Comparison of ENCODE assay signal across 20 cellular contexts in genomic region chr9:134320195-134320885, GRCh38. TPM values are rescaled to one million over a fixed set of nuclear protein-coding genes. Genes with fewer than 3 reads are reported as not detected.
A peak's percentile ranks its signal among the peaks of the same experiment; 100 is the strongest.
DNase-seq lines count a peak whose midpoint lies in the region; ATAC-seq and TF ChIP-seq lines count a peak whose summit lies in the region.
"Had no signal": no experiment of that assay in that cellular context is flagged by ENCODE, and none has a peak within 500 bp of the region (broad histone marks: within the 10 kb centered on the region; RNA-seq: fewer than 3 reads in every experiment).

No MANE protein-coding gene starts in this region.

- ATAC-seq in upper lobe of right lung (no peak), HG02884 (IDR thresholded peaks at IDR 0.05; ENCODE audit: unreplicated experiment) (no peak)
- ATAC-seq in stimulated activated memory B cell treated with anti-CD40 and anti-IgM and Interleukin-4, amounts not matched to agents 10 μg/mL and 1 μg/mL and 100 μg/mL, for 72 hours = no peak
- ATAC-seq: naive thymus-derived CD8-positive, alpha-beta T cell had no signal

- H3K4me3 Mint-ChIP-seq in activated naive CD4-positive, alpha-beta T cell treated with anti-CD3 and anti-CD28 coated beads, Interleukin-2, amount 10 ng/mL, durations not matched to agents 7 days and 5 days = no peak overlapping the region
- H3K4me3 Mint-ChIP-seq in glutamatergic neuron (ENCODE audit: unreplicated experiment) = peak overlapping the region; percentile 49
- H3K4me3 Mint-ChIP-seq in stimulated activated memory B cell treated with anti-CD40 and anti-IgM and Interleukin-4, amounts not matched to agents 10 μg/mL and 1 μg/mL and 100 μg/mL, for 72 hours = no peak overlapping the region
- H3K4me3 Mint-ChIP-seq: activated T-cell treated with anti-CD3 and anti-CD28 coated beads, Interleukin-2, amount 50 U/mL, for 24 hours had no signal

- H3K4me3 ChIP-seq in mesodermal cell (ENCODE audit: extremely low read depth, insufficient read depth, low read length, poor library complexity, severe bottlenecking) = no peak overlapping the region
- H3K4me3 ChIP-seq in upper lobe of right lung = no peak overlapping the region
- H3K4me3 ChIP-seq: coronary artery, uterus had no signal

- H3K36me3 Mint-ChIP-seq in activated naive CD4-positive, alpha-beta T cell treated with anti-CD3 and anti-CD28 coated beads, Interleukin-2, amount 10 ng/mL, durations not matched to agents 7 days and 5 days = no peaks in the 10 kb centered on the region
- H3K36me3 Mint-ChIP-seq in glutamatergic neuron (ENCODE audit: unreplicated experiment) = no peaks in the 10 kb centered on the region
- no peaks in the 10 kb centered on the region for H3K36me3 Mint-ChIP-seq in stimulated activated memory B cell treated with anti-CD40 and anti-IgM and Interleukin-4, amounts not matched to agents 10 μg/mL and 1 μg/mL and 100 μg/mL, for 72 hours
- H3K36me3 Mint-ChIP-seq: naive thymus-derived CD8-positive, alpha-beta T cell had no signal

- intact Hi-C loops in upper lobe of right lung (cut with DNase I) = no loop called here

- no peak for TF ChIP-seq CTCF in glutamatergic neuron (IDR thresholded peaks at IDR 0.05; ENCODE audit: partially characterized antibody, unreplicated experiment)
- no peak for TF ChIP-seq CTCF in upper lobe of right lung (IDR thresholded peaks at IDR 0.05)
- TF ChIP-seq CTCF in GM13976 (IDR thresholded peaks at IDR 0.05; ENCODE audit: borderline replicate concordance, control extremely low read depth, extremely low read depth, insufficient read depth, missing control alignments) = no peak

- H3K27ac Mint-ChIP-seq in activated naive CD4-positive, alpha-beta T cell treated with anti-CD3 and anti-CD28 coated beads, Interleukin-2, amount 10 ng/mL, durations not matched to agents 7 days and 5 days = peak overlapping the region; percentile 25
- H3K27ac Mint-ChIP-seq in glutamatergic neuron (ENCODE audit: unreplicated experiment) = peak overlapping the region; percentile 84
- H3K27ac Mint-ChIP-seq in stimulated activated memory B cell treated with anti-CD40 and anti-IgM and Interleukin-4, amounts not matched to agents 10 μg/mL and 1 μg/mL and 100 μg/mL, for 72 hours = no peak overlapping the region
- H3K27ac Mint-ChIP-seq: activated T-cell treated with anti-CD3 and anti-CD28 coated beads, Interleukin-2, amount 50 U/mL, for 24 hours; naive thymus-derived CD8-positive, alpha-beta T cell had no signal

- H3K27me3 ChIP-seq in upper lobe of right lung = no peaks in the 10 kb centered on the region
- H3K27me3 ChIP-seq: uterus had no signal

- WGBS in mesodermal cell (ENCODE audit: insufficient coverage in 2 of 2), 2 experiments = 79 to 82% methylated on average over 12 to 16 of the region's 20 CpGs

- no peak for DNase-seq in activated naive CD4-positive, alpha-beta T cell treated with anti-CD3 and anti-CD28 coated beads, Interleukin-2, amount 10 ng/mL, durations not matched to agents 7 days and 5 days
- DNase-seq in activated naive CD4-positive, alpha-beta T cell treated with anti-CD3 and anti-CD28 coated beads, Interleukin-2, amount 50 U/mL, for 16 hours = no peak
- DNase-seq in glutamatergic neuron (peak; percentile 58), upper lobe of right lung (peak; percentile 54), GM13976 (ENCODE audit: low spot score) (no peak)
- DNase-seq: activated T-cell treated with anti-CD3 and anti-CD28 coated beads, Interleukin-2, amount 50 U/mL, for 24 hours; amniotic stem cell; GDM1; KBM-7; kidney glomerular epithelial cell; NCI-H146; NCI-H510A; T-helper 1 cell had no signal

- H3K4me1 ChIP-seq in mesodermal cell (ENCODE audit: control insufficient read depth, insufficient read depth, low read length, poor library complexity, severe bottlenecking) = peaks cover 68% of the 10 kb centered on the region
- H3K4me1 ChIP-seq in upper lobe of right lung = peaks cover 18% of the 10 kb centered on the region

- no peaks in the 10 kb centered on the region for H3K9me3 Mint-ChIP-seq in activated naive CD4-positive, alpha-beta T cell treated with anti-CD3 and anti-CD28 coated beads, Interleukin-2, amount 10 ng/mL, durations not matched to agents 7 days and 5 days
- H3K9me3 Mint-ChIP-seq in glutamatergic neuron (ENCODE audit: unreplicated experiment) = peaks cover 6% of the 10 kb centered on the region
- no peaks in the 10 kb centered on the region for H3K9me3 Mint-ChIP-seq in stimulated activated memory B cell treated with anti-CD40 and anti-IgM and Interleukin-4, amounts not matched to agents 10 μg/mL and 1 μg/mL and 100 μg/mL, for 72 hours
- H3K9me3 Mint-ChIP-seq: activated T-cell treated with anti-CD3 and anti-CD28 coated beads, Interleukin-2, amount 50 U/mL, for 24 hours; naive thymus-derived CD8-positive, alpha-beta T cell had no signal

- CTCF ChIA-PET in activated naive CD4-positive, alpha-beta T cell treated with anti-CD3 and anti-CD28 coated beads, Interleukin-2, amount 10 ng/mL, durations not matched to agents 7 days and 5 days (lab: Charles Lee) = no interaction called here

- in situ Hi-C loops in GM13976 (cut with MboI; ENCODE audit: low sequenced_read_pairs, unreplicated experiment) = no loop called here

- H3K27ac ChIP-seq in mesodermal cell (ENCODE audit: low read depth, low read length, severe bottlenecking) (peak overlapping the region; percentile 73), upper lobe of right lung (no peak overlapping the region)
- H3K27ac ChIP-seq: coronary artery, epithelial cell of prostate, uterus had no signal

- peaks cover 2% of the 10 kb centered on the region for H3K4me1 Mint-ChIP-seq in activated naive CD4-positive, alpha-beta T cell treated with anti-CD3 and anti-CD28 coated beads, Interleukin-2, amount 10 ng/mL, durations not matched to agents 7 days and 5 days
- H3K4me1 Mint-ChIP-seq in glutamatergic neuron (ENCODE audit: low read depth, unreplicated experiment) = peaks cover 27% of the 10 kb centered on the region
- peaks cover 13% of the 10 kb centered on the region for H3K4me1 Mint-ChIP-seq in stimulated activated memory B cell treated with anti-CD40 and anti-IgM and Interleukin-4, amounts not matched to agents 10 μg/mL and 1 μg/mL and 100 μg/mL, for 72 hours

- no peaks in the 10 kb centered on the region for H3K36me3 ChIP-seq in mesodermal cell (ENCODE audit: control insufficient read depth, insufficient read depth, low read length)
- H3K36me3 ChIP-seq in upper lobe of right lung = no peaks in the 10 kb centered on the region
- H3K36me3 ChIP-seq: uterus had no signal

- peaks cover 60% of the 10 kb centered on the region for H3K27me3 Mint-ChIP-seq in activated naive CD4-positive, alpha-beta T cell treated with anti-CD3 and anti-CD28 coated beads, Interleukin-2, amount 10 ng/mL, durations not matched to agents 7 days and 5 days
- H3K27me3 Mint-ChIP-seq in glutamatergic neuron (ENCODE audit: unreplicated experiment) = no peaks in the 10 kb centered on the region
- peaks cover 10% of the 10 kb centered on the region for H3K27me3 Mint-ChIP-seq in stimulated activated memory B cell treated with anti-CD40 and anti-IgM and Interleukin-4, amounts not matched to agents 10 μg/mL and 1 μg/mL and 100 μg/mL, for 72 hours
- H3K27me3 Mint-ChIP-seq: naive thymus-derived CD8-positive, alpha-beta T cell had no signal

- H3K9me3 ChIP-seq in mesodermal cell (ENCODE audit: control insufficient read depth, low read length) (no peaks in the 10 kb centered on the region), upper lobe of right lung (no peaks in the 10 kb centered on the region)
- H3K9me3 ChIP-seq: uterus had no signal

RNA-seq across cellular contexts. Expression of gene RXRA, which starts 5.9 kb away (rescaled TPM):
- 20.5 TPM for total RNA-seq in glutamatergic neuron (ENCODE audit: unreplicated experiment)
- 33.6 TPM for polyA plus RNA-seq in mesodermal cell (2013, experiment 1 of 2)
- polyA plus RNA-seq in mesodermal cell (2013, experiment 2 of 2) = 30.1 TPM
- total RNA-seq in upper lobe of right lung = 80.6 TPM

Comparison
In these comparisons a context has a peak if more than half of its experiments do, and no peak if none do; other contexts are left out.
1. DNase-seq: peak in glutamatergic neuron (single experiment) and upper lobe of right lung (single experiment); none in activated naive CD4-positive, alpha-beta T cell treated with anti-CD3 and anti-CD28 coated beads, Interleukin-2, amount 10 ng/mL, durations not matched to agents 7 days and 5 days (single experiment), activated naive CD4-positive, alpha-beta T cell treated with anti-CD3 and anti-CD28 coated beads, Interleukin-2, amount 50 U/mL, for 16 hours (single experiment) and GM13976 (single experiment).